10 cellular contexts compared by ENCODE assay signal in the genomic region with DNA sequence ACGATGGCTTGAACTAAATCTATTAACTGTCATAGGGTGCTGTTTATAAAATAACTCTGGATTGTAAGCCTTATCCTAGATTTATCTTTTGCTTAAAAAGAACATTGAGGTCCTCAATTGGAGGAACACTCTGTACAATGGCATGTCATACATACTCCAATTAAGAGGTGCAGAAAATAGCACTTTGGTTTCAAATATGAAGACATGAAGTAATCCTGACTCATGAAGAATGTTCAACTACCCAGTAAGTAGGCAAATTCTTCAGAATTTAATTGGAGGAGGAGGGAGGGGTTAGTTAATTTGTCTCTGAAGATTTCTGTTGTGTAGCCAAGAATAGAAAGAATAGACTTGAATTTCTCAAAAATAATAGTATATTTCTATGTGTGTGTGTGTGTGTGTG. TPM values are rescaled to one million over a fixed set of nuclear protein-coding genes. Genes with fewer than 3 reads are reported as not detected.
"Had no signal": no experiment of that assay in that cellular context is flagged by ENCODE, and none has a peak within 500 bp of the region (broad histone marks: within the 10 kb centered on the region; RNA-seq: fewer than 3 reads in every experiment).

No MANE protein-coding gene starts in this region.

- H3K4me3 ChIP-seq: GM23248, HAP-1 had no signal

- H3K36me3 ChIP-seq: HAP-1 had no signal

- H3K27ac ChIP-seq: GM23248, HL-60 had no signal

- DNase-seq: GM23248, GOT3, H7, HFFc6, KBM-7 had no signal

- H3K4me1 ChIP-seq: HAP-1 had no signal

- H3K9me3 ChIP-seq: HAP-1 had no signal

- ATAC-seq: HCT116, HepG2 had no signal

RNA-seq across cellular contexts. Expression of a gene that starts 36.1 kb away (rescaled TPM):
- total RNA-seq: GM23248, HepG2, HFFc6 had no signal
- polyA plus RNA-seq: GM23248, HepG2, IgD-negative memory B cell had no signal
